In the genomic region with DNA sequence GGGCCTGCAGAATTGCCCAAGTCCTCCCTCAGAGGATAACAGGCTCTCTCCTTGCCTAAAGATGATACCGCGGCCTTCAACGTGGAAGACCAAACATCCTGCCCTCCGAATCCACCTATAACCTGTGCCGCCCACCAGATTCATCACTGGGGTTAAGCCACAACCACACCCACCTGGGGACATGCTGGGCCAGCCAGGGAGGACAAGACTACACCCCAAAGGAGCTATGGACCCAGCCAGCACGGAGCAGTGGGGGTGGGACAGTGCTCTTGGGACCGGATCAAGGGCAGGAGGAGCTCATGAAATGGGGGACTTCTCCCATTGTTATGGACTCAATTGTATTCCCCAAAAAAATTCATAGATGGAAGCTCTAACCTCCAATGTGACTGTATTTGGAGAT, we compare ENCODE assay signal across 1 cellular context.
TF ChIP-seq lines count a peak whose summit lies in the region.

No MANE protein-coding gene starts in this region.

TF ChIP-seq in HCT116, 20 proteins besides CTCF, POLR2A, EP300 and RAD21 (continued from another document):
- TF ChIP-seq, protein P1, sequence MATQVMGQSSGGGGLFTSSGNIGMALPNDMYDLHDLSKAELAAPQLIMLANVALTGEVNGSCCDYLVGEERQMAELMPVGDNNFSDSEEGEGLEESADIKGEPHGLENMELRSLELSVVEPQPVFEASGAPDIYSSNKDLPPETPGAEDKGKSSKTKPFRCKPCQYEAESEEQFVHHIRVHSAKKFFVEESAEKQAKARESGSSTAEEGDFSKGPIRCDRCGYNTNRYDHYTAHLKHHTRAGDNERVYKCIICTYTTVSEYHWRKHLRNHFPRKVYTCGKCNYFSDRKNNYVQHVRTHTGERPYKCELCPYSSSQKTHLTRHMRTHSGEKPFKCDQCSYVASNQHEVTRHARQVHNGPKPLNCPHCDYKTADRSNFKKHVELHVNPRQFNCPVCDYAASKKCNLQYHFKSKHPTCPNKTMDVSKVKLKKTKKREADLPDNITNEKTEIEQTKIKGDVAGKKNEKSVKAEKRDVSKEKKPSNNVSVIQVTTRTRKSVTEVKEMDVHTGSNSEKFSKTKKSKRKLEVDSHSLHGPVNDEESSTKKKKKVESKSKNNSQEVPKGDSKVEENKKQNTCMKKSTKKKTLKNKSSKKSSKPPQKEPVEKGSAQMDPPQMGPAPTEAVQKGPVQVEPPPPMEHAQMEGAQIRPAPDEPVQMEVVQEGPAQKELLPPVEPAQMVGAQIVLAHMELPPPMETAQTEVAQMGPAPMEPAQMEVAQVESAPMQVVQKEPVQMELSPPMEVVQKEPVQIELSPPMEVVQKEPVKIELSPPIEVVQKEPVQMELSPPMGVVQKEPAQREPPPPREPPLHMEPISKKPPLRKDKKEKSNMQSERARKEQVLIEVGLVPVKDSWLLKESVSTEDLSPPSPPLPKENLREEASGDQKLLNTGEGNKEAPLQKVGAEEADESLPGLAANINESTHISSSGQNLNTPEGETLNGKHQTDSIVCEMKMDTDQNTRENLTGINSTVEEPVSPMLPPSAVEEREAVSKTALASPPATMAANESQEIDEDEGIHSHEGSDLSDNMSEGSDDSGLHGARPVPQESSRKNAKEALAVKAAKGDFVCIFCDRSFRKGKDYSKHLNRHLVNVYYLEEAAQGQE (IDR thresholded peaks at IDR 0.05; ENCODE audit: low read depth) = no peak
- no peak for TF ChIP-seq CEBPB (IDR thresholded peaks at IDR 0.05; ENCODE audit: low read depth)
- TF ChIP-seq, protein P2, sequence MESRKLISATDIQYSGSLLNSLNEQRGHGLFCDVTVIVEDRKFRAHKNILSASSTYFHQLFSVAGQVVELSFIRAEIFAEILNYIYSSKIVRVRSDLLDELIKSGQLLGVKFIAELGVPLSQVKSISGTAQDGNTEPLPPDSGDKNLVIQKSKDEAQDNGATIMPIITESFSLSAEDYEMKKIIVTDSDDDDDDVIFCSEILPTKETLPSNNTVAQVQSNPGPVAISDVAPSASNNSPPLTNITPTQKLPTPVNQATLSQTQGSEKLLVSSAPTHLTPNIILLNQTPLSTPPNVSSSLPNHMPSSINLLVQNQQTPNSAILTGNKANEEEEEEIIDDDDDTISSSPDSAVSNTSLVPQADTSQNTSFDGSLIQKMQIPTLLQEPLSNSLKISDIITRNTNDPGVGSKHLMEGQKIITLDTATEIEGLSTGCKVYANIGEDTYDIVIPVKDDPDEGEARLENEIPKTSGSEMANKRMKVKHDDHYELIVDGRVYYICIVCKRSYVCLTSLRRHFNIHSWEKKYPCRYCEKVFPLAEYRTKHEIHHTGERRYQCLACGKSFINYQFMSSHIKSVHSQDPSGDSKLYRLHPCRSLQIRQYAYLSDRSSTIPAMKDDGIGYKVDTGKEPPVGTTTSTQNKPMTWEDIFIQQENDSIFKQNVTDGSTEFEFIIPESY (IDR thresholded peaks at IDR 0.05; ENCODE audit: extremely low read depth, insufficient replicate concordance, low read length) = no peak
- no peak for TF ChIP-seq YY1 (IDR thresholded peaks at IDR 0.05; ENCODE audit: extremely low read depth, insufficient replicate concordance, low read depth, low read length)
- TF ChIP-seq, protein P3, sequence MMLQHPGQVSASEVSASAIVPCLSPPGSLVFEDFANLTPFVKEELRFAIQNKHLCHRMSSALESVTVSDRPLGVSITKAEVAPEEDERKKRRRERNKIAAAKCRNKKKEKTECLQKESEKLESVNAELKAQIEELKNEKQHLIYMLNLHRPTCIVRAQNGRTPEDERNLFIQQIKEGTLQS (IDR thresholded peaks at IDR 0.05) = no peak
